15 cellular contexts compared by ENCODE assay signal in genomic region chr9:104279535-104280215, GRCh38.
DNase-seq lines count a peak whose midpoint lies in the region; FAIRE-seq and TF ChIP-seq lines count a peak whose summit lies in the region.
"Had no signal": no experiment of that assay in that cellular context is flagged by ENCODE, and none has a peak within 500 bp of the region (broad histone marks: within the 10 kb centered on the region; RNA-seq: fewer than 3 reads in every experiment).

No MANE protein-coding gene starts in this region.

- H2BK5ac ChIP-seq in mesenchymal stem cell (ENCODE audit: low read depth, low read length, poor library complexity, severe bottlenecking), result no peak overlapping the region

- DNase-seq in EH (ENCODE audit: low read depth) (peak; percentile 40), MM.1S (no peak), bronchial epithelial cell (ENCODE audit: low read depth) (peak; percentile 27), mesenchymal stem cell (no peak), Karpas-422 (no peak), NCI-H345 (lab: John Stamatoyannopoulos, UW) (no peak), pons (ENCODE audit: low spot score) (no peak), SIG-M5 (lab: John Stamatoyannopoulos, UW) (no peak)
- DNase-seq: activated CD8-positive, alpha-beta memory T cell treated with anti-CD3 and anti-CD28 coated beads, Interleukin-2, amount 10 ng/mL, durations not matched to agents 7 days and 5 days; BE2C; NCI-H1694; NCI-H82; stimulated activated CD4-positive, alpha-beta T cell treated with anti-CD3 and anti-CD28 coated beads, Interleukin-4, amount 100 ng/mL, for 1 hour had no signal

- no peaks in the 10 kb centered on the region for H3K4me1 ChIP-seq in MM.1S (ENCODE audit: low read length)
- H3K4me1 ChIP-seq in mesenchymal stem cell (ENCODE audit: control insufficient read depth, insufficient read depth, low read depth, low read length), result no peaks in the 10 kb centered on the region
- no peaks in the 10 kb centered on the region for H3K4me1 ChIP-seq in Karpas-422 (ENCODE audit: low read length)
- H3K4me1 ChIP-seq: BE2C, SJSA1 had no signal

- no peak overlapping the region for H3K4ac ChIP-seq in mesenchymal stem cell (ENCODE audit: low read depth in 1 of 2, low read length in 2 of 2)

- WGBS in mesenchymal stem cell, result 80% methylated on average over 1 of the region's 2 CpGs

- H3K18ac ChIP-seq in mesenchymal stem cell (ENCODE audit: low read depth in 1 of 2, low read length in 2 of 2), result no peak overlapping the region

- no peak for FAIRE-seq in bronchial epithelial cell (lab: Jason Lieb, UNC)
- FAIRE-seq: colon had no signal

- H3K79me1 ChIP-seq in mesenchymal stem cell (replicated peaks; ENCODE audit: low read length, poor library complexity, severe bottlenecking), result no peaks in the 10 kb centered on the region

- H3K9me2 ChIP-seq in MM.1S (replicated peaks; ENCODE audit: insufficient read depth, low read length) (no peaks in the 10 kb centered on the region), Karpas-422 (replicated peaks; ENCODE audit: insufficient read depth, low read length) (0 out of 2 replicates have a peak, but pooled peaks cover 2% of the 10 kb centered on the region)

- no peaks in the 10 kb centered on the region for H3K9me3 ChIP-seq in MM.1S (replicated peaks; ENCODE audit: insufficient read depth, low read length)
- H3K9me3 ChIP-seq in mesenchymal stem cell (ENCODE audit: control insufficient read depth, low read length), result no peaks in the 10 kb centered on the region
- no peaks in the 10 kb centered on the region for H3K9me3 ChIP-seq in Karpas-422 (ENCODE audit: low read length)
- H3K9me3 ChIP-seq: BE2C, SJSA1 had no signal

- H3K27me3 ChIP-seq in MM.1S (replicated peaks; ENCODE audit: insufficient read depth, low read length) (no peaks in the 10 kb centered on the region), bronchial epithelial cell (ENCODE audit: control insufficient read depth, insufficient read depth, low read length) (no peaks in the 10 kb centered on the region), mesenchymal stem cell (ENCODE audit: control insufficient read depth in 1 of 2, insufficient read depth in 1 of 2, low read length in 2 of 2) (no peaks in the 10 kb centered on the region), Karpas-422 (ENCODE audit: low read length) (no peaks in the 10 kb centered on the region)
- H3K27me3 ChIP-seq: BE2C, SJSA1 had no signal

- H4K91ac ChIP-seq in mesenchymal stem cell (ENCODE audit: low read length), result no peak overlapping the region

- no peak overlapping the region for H2BK15ac ChIP-seq in mesenchymal stem cell (ENCODE audit: low read depth, poor library complexity, severe bottlenecking)

- H3K79me2 ChIP-seq in MM.1S (ENCODE audit: low read length) (no peaks in the 10 kb centered on the region), Karpas-422 (ENCODE audit: low read length) (no peaks in the 10 kb centered on the region)

- H3K9ac ChIP-seq in MM.1S (ENCODE audit: low read length) (no peak overlapping the region), mesenchymal stem cell (ENCODE audit: low read length) (peak overlapping the region; percentile 56), Karpas-422 (ENCODE audit: low read length) (no peak overlapping the region)

- no peak overlapping the region for H3K4me3 ChIP-seq in MM.1S (ENCODE audit: low read length)
- no peak overlapping the region for H3K4me3 ChIP-seq in bronchial epithelial cell (ENCODE audit: low read depth, low read length)
- H3K4me3 ChIP-seq in mesenchymal stem cell (ENCODE audit: insufficient read depth in 1 of 2, low read depth in 1 of 2, low read length in 2 of 2), result no peak overlapping the region
- no peak overlapping the region for H3K4me3 ChIP-seq in Karpas-422 (ENCODE audit: low read length)
- H3K4me3 ChIP-seq: SJSA1 had no signal

- H3K4me2 ChIP-seq in MM.1S (ENCODE audit: low read depth, low read length) (peak overlapping the region; percentile 15; the same call in 1 of the 2 replicates), mesenchymal stem cell (ENCODE audit: low read length, poor library complexity, severe bottlenecking) (no peak overlapping the region), Karpas-422 (ENCODE audit: low read depth, low read length, poor library complexity, severe bottlenecking) (no peak overlapping the region)

- H2BK12ac ChIP-seq in mesenchymal stem cell (ENCODE audit: low read length in 2 of 2), result no peak overlapping the region

- TF ChIP-seq CTCF in MM.1S (IDR thresholded peaks at IDR 0.05; ENCODE audit: low read length) (no peak), bronchial epithelial cell (IDR thresholded peaks at IDR 0.05; ENCODE audit: insufficient read depth, low read length, severe bottlenecking) (no peak)

- no peak overlapping the region for H3K23ac ChIP-seq in mesenchymal stem cell (ENCODE audit: low read length in 2 of 2)

- H2AK5ac ChIP-seq in mesenchymal stem cell (ENCODE audit: low read length, severe bottlenecking), result no peak overlapping the region

- H4K20me1 ChIP-seq in MM.1S (ENCODE audit: insufficient read depth, low read length) (no peaks in the 10 kb centered on the region), Karpas-422 (ENCODE audit: insufficient read depth, low read depth, low read length) (no peaks in the 10 kb centered on the region)

- H4K8ac ChIP-seq in mesenchymal stem cell (ENCODE audit: low read length), result no peak overlapping the region

- peak overlapping the region; percentile 3; the same call in 1 of the 2 replicates for H2AFZ ChIP-seq in MM.1S (ENCODE audit: low read length)
- H2AFZ ChIP-seq in mesenchymal stem cell (ENCODE audit: low read depth, low read length), result no peak overlapping the region
- H2AFZ ChIP-seq in Karpas-422 (ENCODE audit: low read length), result no peak overlapping the region

- no peak overlapping the region for H2BK120ac ChIP-seq in mesenchymal stem cell (ENCODE audit: low read depth, low read length)

- H3K27ac ChIP-seq in MM.1S (ENCODE audit: low read length), result no peak overlapping the region
- H3K27ac ChIP-seq in mesenchymal stem cell (ENCODE audit: low read length, poor library complexity, severe bottlenecking), result no peak overlapping the region
- no peak overlapping the region for H3K27ac ChIP-seq in Karpas-422 (ENCODE audit: low read length)
- H3K27ac ChIP-seq: SJSA1 had no signal

- no peaks in the 10 kb centered on the region for H3F3A ChIP-seq in MM.1S (ENCODE audit: insufficient read depth, low read length)

- H3K14ac ChIP-seq in mesenchymal stem cell (ENCODE audit: low read length in 2 of 2), result no peak overlapping the region

- H3K36me3 ChIP-seq in MM.1S (replicated peaks; ENCODE audit: insufficient read depth, low read length) (no peaks in the 10 kb centered on the region), bronchial epithelial cell (ENCODE audit: control insufficient read depth, insufficient read depth, low read length) (no peaks in the 10 kb centered on the region), mesenchymal stem cell (ENCODE audit: control insufficient read depth in 1 of 2, insufficient read depth in 2 of 2, low read depth in 1 of 2, low read length in 2 of 2) (no peaks in the 10 kb centered on the region), Karpas-422 (ENCODE audit: insufficient read depth, low read length) (no peaks in the 10 kb centered on the region)
- H3K36me3 ChIP-seq: BE2C, SJSA1 had no signal

Comparison
In these comparisons a context has a peak if more than half of its experiments do, and no peak if none do; other contexts are left out.
1. DNase-seq: peak in EH (single experiment) and bronchial epithelial cell (single experiment); none in MM.1S (single experiment), mesenchymal stem cell (single experiment), Karpas-422 (single experiment), NCI-H345 (single experiment), pons (single experiment) and SIG-M5 (single experiment).